ENCODE assay signal across 33 cellular contexts in the genomic region with DNA sequence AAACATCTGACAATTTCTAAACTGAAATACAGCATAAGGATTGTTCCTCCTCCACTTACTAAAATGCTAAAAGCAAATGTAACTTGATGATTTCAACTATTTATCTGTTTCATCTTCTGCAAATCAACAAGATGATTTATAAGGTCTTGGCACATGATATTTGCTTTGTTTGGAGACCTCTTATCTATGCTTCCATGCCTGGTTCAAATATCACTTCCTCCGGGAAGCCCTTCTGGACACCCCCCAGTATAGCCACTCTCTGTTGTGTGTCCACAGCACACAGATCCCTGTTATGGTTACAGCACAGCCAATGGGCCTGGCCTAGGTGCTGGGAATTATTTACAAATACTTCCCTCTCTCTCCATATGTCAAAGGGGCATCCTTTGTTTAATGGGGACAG.
"Had no signal": no experiment of that assay in that cellular context is flagged by ENCODE, and none has a peak within 500 bp of the region (broad histone marks: within the 10 kb centered on the region; RNA-seq: fewer than 3 reads in every experiment).

No MANE protein-coding gene starts in this region.

- H3K4me1 ChIP-seq: adrenal gland, body of pancreas, sigmoid colon, uterus had no signal

- H3K27ac Mint-ChIP-seq: activated naive CD8-positive, alpha-beta T cell treated with anti-CD3 and anti-CD28 coated beads for 36 hours; activated T-cell treated with anti-CD3 and anti-CD28 coated beads, Interleukin-2, amount 50 U/mL, for 72 hours; immature natural killer cell; natural killer cell treated with Interleukin-12 subunit alpha and Interleukin-12 subunit beta and Interleukin-15 and Interleukin-18, amount 100 ng/mL, for 72 hours; stimulated activated effector memory CD8-positive, alpha-beta T cell treated with anti-CD3 and anti-CD28 coated beads, Interleukin-12 subunit alpha, Interleukin-12 subunit beta, amount 100 ng/mL, for 72 hours; T-helper 2 cell treated with Interferon-gamma antibody and Interleukin-4, amounts not matched to agents 5 μg/mL and 100 μg/mL, for 36 hours had no signal

- DNase-seq: activated CD4-positive, alpha-beta T cell treated with anti-CD3 and anti-CD28 coated beads for 4 hours; activated CD4-positive, alpha-beta T cell treated with anti-CD3 and anti-CD28 coated beads, Interleukin-2, amount 50 U/mL, for 4 hours; activated CD4-positive, CD25-positive, alpha-beta regulatory T cell; activated naive CD4-positive, alpha-beta T cell treated with Interleukin-2 at 50 U/mL for 16 hours; activated naive CD8-positive, alpha-beta T cell treated with anti-CD3 and anti-CD28 coated beads for 36 hours; activated T-cell treated with anti-CD3 and anti-CD28 coated beads for 4 hours; activated T-cell treated with anti-CD3 and anti-CD28 coated beads, Interleukin-2, amount 50 U/mL, for 72 hours; adrenal gland; aorta; body of pancreas; cerebellar nuclear complex; effector memory CD8-positive, alpha-beta T cell; foreskin fibroblast; heart left ventricle; hypothalamus; immature natural killer cell; kidney; left colon; mesenchymal stem cell; mucosa of descending colon; posterior cingulate gyrus; sigmoid colon; small intestine; stimulated activated CD4-positive, alpha-beta T cell treated with anti-CD3 and anti-CD28 coated beads, Interleukin-4, amount 100 ng/mL, for 24 hours; stimulated activated naive CD8-positive, alpha-beta T cell treated with anti-CD3 and anti-CD28 coated beads, Interleukin-15, amount 100 ng/mL, for 72 hours; substantia nigra; T-helper 1 cell; uterus had no signal

- FAIRE-seq: kidney, small intestine had no signal

- H3K4me3 Mint-ChIP-seq: activated naive CD8-positive, alpha-beta T cell treated with anti-CD3 and anti-CD28 coated beads for 36 hours; activated T-cell treated with anti-CD3 and anti-CD28 coated beads, Interleukin-2, amount 50 U/mL, for 72 hours; effector memory CD8-positive, alpha-beta T cell; immature natural killer cell; natural killer cell treated with Interleukin-12 subunit alpha and Interleukin-12 subunit beta and Interleukin-15 and Interleukin-18, amount 100 ng/mL, for 72 hours; stimulated activated effector memory CD8-positive, alpha-beta T cell treated with anti-CD3 and anti-CD28 coated beads, Interleukin-12 subunit alpha, Interleukin-12 subunit beta, amount 100 ng/mL, for 72 hours; stimulated activated naive CD8-positive, alpha-beta T cell treated with anti-CD3 and anti-CD28 coated beads, Interleukin-15, amount 100 ng/mL, for 72 hours; T-helper 2 cell treated with Interferon-gamma antibody and Interleukin-4, amounts not matched to agents 5 μg/mL and 100 μg/mL, for 36 hours; type B pancreatic cell had no signal

- H3K27me3 ChIP-seq: adrenal gland, body of pancreas, heart left ventricle, sigmoid colon, uterus had no signal

- H3K36me3 Mint-ChIP-seq: activated naive CD8-positive, alpha-beta T cell treated with anti-CD3 and anti-CD28 coated beads for 36 hours; immature natural killer cell; natural killer cell treated with Interleukin-12 subunit alpha and Interleukin-12 subunit beta and Interleukin-15 and Interleukin-18, amount 100 ng/mL, for 72 hours; stimulated activated effector memory CD8-positive, alpha-beta T cell treated with anti-CD3 and anti-CD28 coated beads, Interleukin-12 subunit alpha, Interleukin-12 subunit beta, amount 100 ng/mL, for 72 hours had no signal

- H3K9me3 ChIP-seq: adrenal gland, body of pancreas, heart left ventricle, mucosa of descending colon, sigmoid colon, uterus had no signal

- H3K36me3 ChIP-seq: adrenal gland, uterus had no signal

- H3K9me3 Mint-ChIP-seq: activated naive CD8-positive, alpha-beta T cell treated with anti-CD3 and anti-CD28 coated beads for 36 hours; activated T-cell treated with anti-CD3 and anti-CD28 coated beads, Interleukin-2, amount 50 U/mL, for 72 hours; effector memory CD8-positive, alpha-beta T cell; immature natural killer cell; natural killer cell treated with Interleukin-12 subunit alpha and Interleukin-12 subunit beta and Interleukin-15 and Interleukin-18, amount 100 ng/mL, for 72 hours; stimulated activated effector memory CD8-positive, alpha-beta T cell treated with anti-CD3 and anti-CD28 coated beads, Interleukin-12 subunit alpha, Interleukin-12 subunit beta, amount 100 ng/mL, for 72 hours; stimulated activated naive CD8-positive, alpha-beta T cell treated with anti-CD3 and anti-CD28 coated beads, Interleukin-15, amount 100 ng/mL, for 72 hours; T-helper 2 cell treated with Interferon-gamma antibody and Interleukin-4, amounts not matched to agents 5 μg/mL and 100 μg/mL, for 36 hours; type B pancreatic cell had no signal

- H3K27ac ChIP-seq: adrenal gland, body of pancreas, coronary artery, sigmoid colon, uterus had no signal

- H3K27me3 Mint-ChIP-seq: activated naive CD8-positive, alpha-beta T cell treated with anti-CD3 and anti-CD28 coated beads for 36 hours; stimulated activated naive CD8-positive, alpha-beta T cell treated with anti-CD3 and anti-CD28 coated beads, Interleukin-15, amount 100 ng/mL, for 72 hours; type B pancreatic cell had no signal

- H3K4me3 ChIP-seq: adrenal gland, body of pancreas, coronary artery, heart left ventricle, mucosa of descending colon, sigmoid colon, uterus had no signal

- H3K4me1 Mint-ChIP-seq: activated naive CD8-positive, alpha-beta T cell treated with anti-CD3 and anti-CD28 coated beads for 36 hours; immature natural killer cell; stimulated activated effector memory CD8-positive, alpha-beta T cell treated with anti-CD3 and anti-CD28 coated beads, Interleukin-12 subunit alpha, Interleukin-12 subunit beta, amount 100 ng/mL, for 72 hours; stimulated activated naive CD8-positive, alpha-beta T cell treated with anti-CD3 and anti-CD28 coated beads, Interleukin-15, amount 100 ng/mL, for 72 hours had no signal
